Comparison of ENCODE assay signal across 11 cellular contexts in genomic region chr5:180589771-180590542, GRCh38. TPM values are rescaled to one million over a fixed set of nuclear protein-coding genes. Genes with fewer than 3 reads are reported as not detected.
DNase-seq lines count a peak whose midpoint lies in the region; TF ChIP-seq lines count a peak whose summit lies in the region.
"Had no signal": no experiment of that assay in that cellular context is flagged by ENCODE, and none has a peak within 500 bp of the region (broad histone marks: within the 10 kb centered on the region; RNA-seq: fewer than 3 reads in every experiment).

No MANE protein-coding gene starts in this region.

- 14% methylated on average over 44 of the region's 44 CpGs for WGBS in HUES64

- DNase-seq in Calu3 (no peak), dorsolateral prefrontal cortex (peak in 3 of 10 donors; percentile 14 to 40 (median 18)), neural crest cell (ENCODE audit: low read depth, low spot score) (no peak), C1 segment of cervical spinal cord (lab: John Stamatoyannopoulos, UW) (no peak), HPDE6-E6E7 (ENCODE audit: extremely low spot score) (no peak), substantia nigra (lab: John Stamatoyannopoulos, UW) (no peak)
- DNase-seq in activated effector memory CD4-positive, alpha-beta T cell treated with Interleukin-2 at 50 U/mL for 16 hours: no peak
- DNase-seq: cerebellar nuclear complex, NCI-H2107 had no signal

- H3K9ac ChIP-seq in HUES64 (ENCODE audit: low read depth, low read length): no peak overlapping the region

- H3K4me1 ChIP-seq in HUES64 (ENCODE audit: insufficient read depth, low read length): no peaks in the 10 kb centered on the region

- H3K36me3 ChIP-seq in HUES64 (ENCODE audit: insufficient read depth, low read length): no peaks in the 10 kb centered on the region

- H3K27me3 Mint-ChIP-seq in Calu3 (ENCODE audit: unreplicated experiment) (peaks cover 73% of the 10 kb centered on the region), neural crest cell (ENCODE audit: low read depth) (peaks cover 79% of the 10 kb centered on the region)

- H3K36me3 Mint-ChIP-seq in Calu3 (ENCODE audit: insufficient read depth, unreplicated experiment) (no peaks in the 10 kb centered on the region), neural crest cell (ENCODE audit: low read depth) (peaks cover 4% of the 10 kb centered on the region)

- H3K4me3 Mint-ChIP-seq in Calu3 (ENCODE audit: low read depth, unreplicated experiment): peak overlapping the region; percentile 57
- peak overlapping the region; percentile 59 for H3K4me3 Mint-ChIP-seq in neural crest cell

- no peaks in the 10 kb centered on the region for H3K9me3 ChIP-seq in HUES64 (ENCODE audit: insufficient read depth, low read depth, low read length)

- peaks cover 8% of the 10 kb centered on the region for H3K4me1 Mint-ChIP-seq in Calu3 (ENCODE audit: low read depth, unreplicated experiment)
- H3K4me1 Mint-ChIP-seq in neural crest cell: peaks cover 11% of the 10 kb centered on the region

- H3K27ac ChIP-seq in HUES64 (ENCODE audit: low read depth, low read length) (no peak overlapping the region), dorsolateral prefrontal cortex (no peak overlapping the region), substantia nigra (ENCODE audit: low read depth, low read length, poor library complexity, severe bottlenecking) (no peak overlapping the region)

- intact Hi-C loops in Calu3 (cut with micrococcal nuclease; ENCODE audit: unreplicated experiment): no loop called here
- intact Hi-C loops in dorsolateral prefrontal cortex (cut with DNase I): no loop called here

- BruUV-seq in Calu3 (replicated peaks; lab: Mats Ljungman, UMichigan): no TSS peak

- H3K4me3 ChIP-seq in HUES64 (ENCODE audit: low read length) (peak overlapping the region; percentile 51), dorsolateral prefrontal cortex (peak overlapping the region in 48 of 59 donors; percentile 9 to 56 (median 36))

- H3K9me3 Mint-ChIP-seq in Calu3 (ENCODE audit: low read depth, unreplicated experiment) (no peaks in the 10 kb centered on the region), neural crest cell (peaks cover 6% of the 10 kb centered on the region)

- H3K27me3 ChIP-seq in HUES64 (ENCODE audit: insufficient read depth, low read length) (peaks cover 69% of the 10 kb centered on the region), dorsolateral prefrontal cortex (peaks cover 0 to 56% (median 39%) of the 10 kb centered on the region in 45 donors)

- no peak for TF ChIP-seq CTCF in Calu3 (IDR thresholded peaks at IDR 0.05; ENCODE audit: unreplicated experiment)
- TF ChIP-seq CTCF in dorsolateral prefrontal cortex (IDR thresholded peaks at IDR 0.05 in 54 of 56, conservative IDR thresholded peaks at IDR 0.05 in 2 of 56; ENCODE audit: low read depth in 1 of 56, partially characterized antibody in 56 of 56): no peak
- TF ChIP-seq CTCF in neural crest cell (conservative IDR thresholded peaks at IDR 0.05): no peak

- CTCF ChIA-PET in Calu3 (lab: Charles Lee): no interaction called here

- no peak overlapping the region for H3K27ac Mint-ChIP-seq in Calu3 (ENCODE audit: unreplicated experiment)
- H3K27ac Mint-ChIP-seq in neural crest cell (ENCODE audit: unreplicated experiment): no peak overlapping the region

RNA-seq across cellular contexts. Expression of gene SCGB3A1, which starts 1.3 kb away (rescaled TPM):
- total RNA-seq in Calu3 (2022): not detected in 2 replicates
- not detected for polyA plus RNA-seq in HUES64 (2013, experiment 1 of 2)
- not detected for polyA plus RNA-seq in HUES64 (2013, experiment 2 of 2)
- total RNA-seq in dorsolateral prefrontal cortex: 1 to 10 TPM in 24 of 120 experiments, under 1 TPM in 6, not detected in 90; 0.75 to 2.1 (median 1.2) TPM
- total RNA-seq in neural crest cell: not detected in 2 replicates
- total RNA-seq: posterior vena cava had no signal

RNA-seq across cellular contexts. Expression of gene FLT4, which starts 59.4 kb away (rescaled TPM):
- not detected in 2 replicates for total RNA-seq in Calu3 (2022)
- polyA plus RNA-seq in HUES64 (2013, experiment 1 of 2): 5.4 TPM
- polyA plus RNA-seq in HUES64 (2013, experiment 2 of 2): 5.0 TPM
- 1 to 10 TPM in 119 of 120 experiments, under 1 TPM in 1; 0.83 to 7.9 (median 3.7) TPM for total RNA-seq in dorsolateral prefrontal cortex
- total RNA-seq in neural crest cell: 13.1 and 15.7 TPM in 2 replicates
